Comparison of ENCODE assay signal across 14 cellular contexts in genomic region chr16:14325921-14326401, GRCh38.
DNase-seq lines count a peak whose midpoint lies in the region; ATAC-seq and TF ChIP-seq lines count a peak whose summit lies in the region.
"Had no signal": no experiment of that assay in that cellular context is flagged by ENCODE, and none has a peak within 500 bp of the region (broad histone marks: within the 10 kb centered on the region; RNA-seq: fewer than 3 reads in every experiment).

No MANE protein-coding gene starts in this region.

- H3K27ac Mint-ChIP-seq in MCF 10A (ENCODE audit: low read depth, unreplicated experiment) = no peak overlapping the region

- H3K4me2 ChIP-seq in MM.1S (ENCODE audit: low read depth, low read length) = no peak overlapping the region
- H3K4me2 ChIP-seq: BLaER1 had no signal

- intact Hi-C loops in MCF 10A (cut with micrococcal nuclease) = no loop called here

- no peaks in the 10 kb centered on the region for H3K9me3 Mint-ChIP-seq in MCF 10A (ENCODE audit: unreplicated experiment)

- no peaks in the 10 kb centered on the region for H3K27me3 ChIP-seq in MM.1S (replicated peaks; ENCODE audit: insufficient read depth, low read length)
- H3K27me3 ChIP-seq: BLaER1, breast epithelium, SJCRH30 had no signal

- no peaks in the 10 kb centered on the region for H3F3A ChIP-seq in MM.1S (ENCODE audit: insufficient read depth, low read length)

- TF ChIP-seq CTCF in AG09319 (IDR thresholded peaks at IDR 0.05; ENCODE audit: low read depth, low read length) (no peak), MCF 10A (IDR thresholded peaks at IDR 0.05; ENCODE audit: unreplicated experiment) (no peak), MM.1S (IDR thresholded peaks at IDR 0.05; ENCODE audit: low read length) (no peak)

- no peak overlapping the region for H3K4me3 Mint-ChIP-seq in MCF 10A (ENCODE audit: unreplicated experiment)

- no peak overlapping the region for H3K9ac ChIP-seq in MM.1S (ENCODE audit: low read length)
- H3K9ac ChIP-seq: BLaER1 had no signal

- peak; percentile 62 for DNase-seq in AG09319 (ENCODE audit: extremely low read depth, low read depth)
- DNase-seq in NCI-H146 (lab: John Stamatoyannopoulos, UW) = peak; percentile 92
- peak; percentile 48 for DNase-seq in iris pigment epithelial cell (ENCODE audit: low read depth)
- no peak for DNase-seq in MCF 10A (ENCODE audit: unreplicated experiment)
- no peak for DNase-seq in MM.1S
- no peak for DNase-seq in activated CD8-positive, alpha-beta memory T cell treated with anti-CD3 and anti-CD28 coated beads, Interleukin-2, amount 50 U/mL, for 4 hours
- DNase-seq in kidney glomerular epithelial cell (lab: John Stamatoyannopoulos, UW) = no peak
- DNase-seq: erythroblast, SJCRH30, small intestine, trophoblast cell had no signal

- H3K4me1 ChIP-seq in MM.1S (ENCODE audit: low read length) = no peaks in the 10 kb centered on the region
- H3K4me1 ChIP-seq: breast epithelium, SJCRH30 had no signal

- no peaks in the 10 kb centered on the region for H3K9me3 ChIP-seq in MM.1S (replicated peaks; ENCODE audit: insufficient read depth, low read length)
- H3K9me3 ChIP-seq: BLaER1, breast epithelium, SJCRH30 had no signal

- no peaks in the 10 kb centered on the region for H3K9me2 ChIP-seq in MM.1S (replicated peaks; ENCODE audit: insufficient read depth, low read length)

- POLR2A ChIA-PET in MCF 10A (lab: Yijun Ruan, JAX) = no interaction called here

- no peak overlapping the region for H3K27ac ChIP-seq in MM.1S (ENCODE audit: low read length)
- H3K27ac ChIP-seq: BLaER1, breast epithelium, SJCRH30 had no signal

- peaks cover 13% of the 10 kb centered on the region for H3K4me1 Mint-ChIP-seq in MCF 10A (ENCODE audit: insufficient read depth, unreplicated experiment)

- H3K79me2 ChIP-seq in MM.1S (ENCODE audit: low read length) = peaks cover 29% of the 10 kb centered on the region

- no peaks in the 10 kb centered on the region for H3K27me3 Mint-ChIP-seq in MCF 10A (ENCODE audit: insufficient read depth, unreplicated experiment)

- H3K36me3 Mint-ChIP-seq in MCF 10A (ENCODE audit: insufficient read depth, unreplicated experiment) = peaks cover 54% of the 10 kb centered on the region

- H3K4me3 ChIP-seq in MM.1S (ENCODE audit: low read length) = no peak overlapping the region
- H3K4me3 ChIP-seq: BLaER1, breast epithelium, SJCRH30 had no signal

- CTCF ChIA-PET in MCF 10A (lab: Yijun Ruan, JAX) = interaction anchor here (0.7 to 1.3 kb wide), 2 partner anchors 201 to 406 kb away, joined by 3 to 6 read pairs; partner anchors contain the start of gene ERCC4

- H4K20me1 ChIP-seq in MM.1S (ENCODE audit: insufficient read depth, low read length) = no peaks in the 10 kb centered on the region
- H4K20me1 ChIP-seq: BLaER1 had no signal

- peak; percentile 36 for ATAC-seq in SK-N-SH treated with all-trans-retinoic acid at 6 μM for 48 hours

- no peak overlapping the region for H2AFZ ChIP-seq in MM.1S (ENCODE audit: low read length)

- BruUV-seq in MCF 10A (replicated peaks; lab: Mats Ljungman, UMichigan) = no TSS peak

- H3K36me3 ChIP-seq in MM.1S (replicated peaks; ENCODE audit: insufficient read depth, low read length) = peaks cover 5% of the 10 kb centered on the region; the same call in 1 of the 2 replicates
- H3K36me3 ChIP-seq: BLaER1, breast epithelium had no signal

TF ChIP-seq in SK-N-SH treated with all-trans-retinoic acid at 6 μM for 48 hours, 23 proteins besides CTCF, POLR2A, EP300 and RAD21:
- TF ChIP-seq ZNF565 (CRISPR knock-in tag; conservative IDR thresholded peaks at IDR 0.05; ENCODE audit: low read depth) = no peak
- no peak for TF ChIP-seq OSR1 (CRISPR knock-in tag; IDR thresholded peaks at IDR 0.05)
- TF ChIP-seq CREB5 (CRISPR knock-in tag; IDR thresholded peaks at IDR 0.05; ENCODE audit: low read depth) = no peak
- TF ChIP-seq ARNTL (CRISPR knock-in tag; IDR thresholded peaks at IDR 0.05; ENCODE audit: borderline replicate concordance, low read depth) = no peak
- TF ChIP-seq, protein P1, sequence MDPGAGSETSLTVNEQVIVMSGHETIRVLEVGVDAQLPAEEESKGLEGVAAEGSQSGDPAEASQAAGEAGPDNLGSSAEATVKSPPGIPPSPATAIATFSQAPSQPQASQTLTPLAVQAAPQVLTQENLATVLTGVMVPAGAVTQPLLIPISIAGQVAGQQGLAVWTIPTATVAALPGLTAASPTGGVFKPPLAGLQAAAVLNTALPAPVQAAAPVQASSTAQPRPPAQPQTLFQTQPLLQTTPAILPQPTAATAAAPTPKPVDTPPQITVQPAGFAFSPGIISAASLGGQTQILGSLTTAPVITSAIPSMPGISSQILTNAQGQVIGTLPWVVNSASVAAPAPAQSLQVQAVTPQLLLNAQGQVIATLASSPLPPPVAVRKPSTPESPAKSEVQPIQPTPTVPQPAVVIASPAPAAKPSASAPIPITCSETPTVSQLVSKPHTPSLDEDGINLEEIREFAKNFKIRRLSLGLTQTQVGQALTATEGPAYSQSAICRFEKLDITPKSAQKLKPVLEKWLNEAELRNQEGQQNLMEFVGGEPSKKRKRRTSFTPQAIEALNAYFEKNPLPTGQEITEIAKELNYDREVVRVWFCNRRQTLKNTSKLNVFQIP (CRISPR knock-in tag; IDR thresholded peaks at IDR 0.05; ENCODE audit: borderline replicate concordance, low read depth) = no peak
- no peak for TF ChIP-seq ZNF70 (CRISPR knock-in tag; IDR thresholded peaks at IDR 0.05)
- TF ChIP-seq TCF4 (CRISPR knock-in tag; IDR thresholded peaks at IDR 0.05; ENCODE audit: borderline replicate concordance) = no peak
- TF ChIP-seq ISL1 (CRISPR knock-in tag; IDR thresholded peaks at IDR 0.05) = no peak
- TF ChIP-seq ZFP30 (CRISPR knock-in tag; IDR thresholded peaks at IDR 0.05) = no peak
- TF ChIP-seq TOX (CRISPR knock-in tag; IDR thresholded peaks at IDR 0.05; ENCODE audit: borderline replicate concordance) = no peak
- TF ChIP-seq PPARA (CRISPR knock-in tag; IDR thresholded peaks at IDR 0.05; ENCODE audit: borderline replicate concordance) = no peak
- TF ChIP-seq GLIS3 (CRISPR knock-in tag; IDR thresholded peaks at IDR 0.05) = no peak
- no peak for TF ChIP-seq ZFP3 (CRISPR knock-in tag; IDR thresholded peaks at IDR 0.05)
- TF ChIP-seq SNAI2 (CRISPR knock-in tag; IDR thresholded peaks at IDR 0.05) = no peak
- no peak for TF ChIP-seq ESRRG (CRISPR knock-in tag; IDR thresholded peaks at IDR 0.05)
- TF ChIP-seq, protein P2, sequence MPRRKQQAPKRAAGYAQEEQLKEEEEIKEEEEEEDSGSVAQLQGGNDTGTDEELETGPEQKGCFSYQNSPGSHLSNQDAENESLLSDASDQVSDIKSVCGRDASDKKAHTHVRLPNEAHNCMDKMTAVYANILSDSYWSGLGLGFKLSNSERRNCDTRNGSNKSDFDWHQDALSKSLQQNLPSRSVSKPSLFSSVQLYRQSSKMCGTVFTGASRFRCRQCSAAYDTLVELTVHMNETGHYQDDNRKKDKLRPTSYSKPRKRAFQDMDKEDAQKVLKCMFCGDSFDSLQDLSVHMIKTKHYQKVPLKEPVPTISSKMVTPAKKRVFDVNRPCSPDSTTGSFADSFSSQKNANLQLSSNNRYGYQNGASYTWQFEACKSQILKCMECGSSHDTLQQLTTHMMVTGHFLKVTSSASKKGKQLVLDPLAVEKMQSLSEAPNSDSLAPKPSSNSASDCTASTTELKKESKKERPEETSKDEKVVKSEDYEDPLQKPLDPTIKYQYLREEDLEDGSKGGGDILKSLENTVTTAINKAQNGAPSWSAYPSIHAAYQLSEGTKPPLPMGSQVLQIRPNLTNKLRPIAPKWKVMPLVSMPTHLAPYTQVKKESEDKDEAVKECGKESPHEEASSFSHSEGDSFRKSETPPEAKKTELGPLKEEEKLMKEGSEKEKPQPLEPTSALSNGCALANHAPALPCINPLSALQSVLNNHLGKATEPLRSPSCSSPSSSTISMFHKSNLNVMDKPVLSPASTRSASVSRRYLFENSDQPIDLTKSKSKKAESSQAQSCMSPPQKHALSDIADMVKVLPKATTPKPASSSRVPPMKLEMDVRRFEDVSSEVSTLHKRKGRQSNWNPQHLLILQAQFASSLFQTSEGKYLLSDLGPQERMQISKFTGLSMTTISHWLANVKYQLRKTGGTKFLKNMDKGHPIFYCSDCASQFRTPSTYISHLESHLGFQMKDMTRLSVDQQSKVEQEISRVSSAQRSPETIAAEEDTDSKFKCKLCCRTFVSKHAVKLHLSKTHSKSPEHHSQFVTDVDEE (CRISPR knock-in tag; IDR thresholded peaks at IDR 0.05) = no peak
- TF ChIP-seq ZNF8 (CRISPR knock-in tag; IDR thresholded peaks at IDR 0.05) = no peak
- no peak for TF ChIP-seq RARB (CRISPR knock-in tag; IDR thresholded peaks at IDR 0.05)
- TF ChIP-seq BACH2 (CRISPR knock-in tag; IDR thresholded peaks at IDR 0.05; ENCODE audit: borderline replicate concordance) = no peak

Comparison
In these comparisons a context has a peak if more than half of its experiments do, and no peak if none do; other contexts are left out.
1. DNase-seq: peak in AG09319 (single experiment), NCI-H146 (single experiment) and iris pigment epithelial cell (single experiment); none in MCF 10A (single experiment), MM.1S (single experiment), activated CD8-positive, alpha-beta memory T cell treated with anti-CD3 and anti-CD28 coated beads, Interleukin-2, amount 50 U/mL, for 4 hours (single experiment) and kidney glomerular epithelial cell (single experiment).